ENCODE assay signal across 27 cellular contexts in the genomic region with DNA sequence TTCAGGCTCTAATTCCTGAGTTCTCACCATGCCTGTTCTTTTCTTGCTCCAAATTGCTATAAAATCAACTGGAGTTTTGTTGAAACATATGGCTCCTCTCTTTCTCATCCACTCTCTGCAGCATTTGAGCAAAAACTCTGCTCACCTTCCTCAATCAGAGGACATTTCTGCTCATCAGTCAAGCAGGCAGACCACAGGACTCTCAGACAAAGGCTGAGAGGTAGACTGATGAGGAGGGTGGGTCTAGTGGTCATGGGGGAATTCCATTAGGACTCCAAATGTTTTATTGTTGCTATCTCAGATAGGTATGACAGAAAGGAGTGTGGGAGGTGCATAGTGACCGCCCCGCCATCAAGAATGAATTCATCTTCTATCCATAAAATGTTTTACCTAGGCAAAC.
"Had no signal": no experiment of that assay in that cellular context is flagged by ENCODE, and none has a peak within 500 bp of the region (broad histone marks: within the 10 kb centered on the region; RNA-seq: fewer than 3 reads in every experiment).

No MANE protein-coding gene starts in this region.

- H3K27ac ChIP-seq: coronary artery, esophagus muscularis mucosa, foreskin keratinocyte, gastroesophageal sphincter, heart right ventricle, prostate gland, right lobe of liver, thoracic aorta, tibial nerve, upper lobe of right lung, uterus had no signal

- FAIRE-seq: endothelial cell of umbilical vein, islet of Langerhans, small intestine had no signal

- H3K36me3 ChIP-seq: esophagus muscularis mucosa, gastroesophageal sphincter, heart right ventricle, prostate gland, right lobe of liver, thoracic aorta, upper lobe of right lung, uterus had no signal

- ATAC-seq: foreskin keratinocyte; gastroesophageal sphincter; heart right ventricle; left lobe of liver; naive thymus-derived CD4-positive, alpha-beta T cell; right lobe of liver; stimulated activated naive B cell treated with anti-CD40 and anti-IgM and Interleukin-4, amounts not matched to agents 10 μg/mL and 1 μg/mL and 100 μg/mL, for 72 hours; upper lobe of right lung had no signal

- H3K4me1 ChIP-seq: esophagus muscularis mucosa, gastroesophageal sphincter, heart right ventricle, prostate gland, right lobe of liver, tibial nerve, upper lobe of right lung, uterus had no signal

- H3K27me3 ChIP-seq: esophagus muscularis mucosa, foreskin keratinocyte, gastroesophageal sphincter, heart right ventricle, right lobe of liver, tibial nerve, upper lobe of right lung, uterus had no signal

- H3K9me3 ChIP-seq: gastroesophageal sphincter, prostate gland, right lobe of liver, thoracic aorta, upper lobe of right lung, uterus had no signal

- DNase-seq: dermis blood vessel endothelial cell; effector memory CD4-positive, alpha-beta T cell; foreskin keratinocyte; glutamatergic neuron; heart right ventricle; hippocampal formation; mesenchymal stem cell; midbrain; naive thymus-derived CD4-positive, alpha-beta T cell; nucleus accumbens; right lobe of liver; small intestine; stimulated activated CD4-positive, alpha-beta T cell treated with anti-CD3 and anti-CD28 coated beads, Interleukin-15, amount 100 ng/mL, for 24 hours; stimulated activated CD4-positive, alpha-beta T cell treated with anti-CD3 and anti-CD28 coated beads, Interleukin-2, amount 100 ng/mL, for 48 hours; stimulated activated naive B cell treated with anti-CD40 and anti-IgM and Interleukin-4, amounts not matched to agents 10 μg/mL and 1 μg/mL and 100 μg/mL, for 72 hours; upper lobe of right lung; uterus had no signal

- H3K4me3 ChIP-seq: coronary artery, esophagus muscularis mucosa, gastroesophageal sphincter, heart right ventricle, lung, prostate gland, right lobe of liver, thoracic aorta, tibial nerve, upper lobe of right lung, uterus had no signal
